17 cellular contexts compared by ENCODE assay signal in the genomic region with DNA sequence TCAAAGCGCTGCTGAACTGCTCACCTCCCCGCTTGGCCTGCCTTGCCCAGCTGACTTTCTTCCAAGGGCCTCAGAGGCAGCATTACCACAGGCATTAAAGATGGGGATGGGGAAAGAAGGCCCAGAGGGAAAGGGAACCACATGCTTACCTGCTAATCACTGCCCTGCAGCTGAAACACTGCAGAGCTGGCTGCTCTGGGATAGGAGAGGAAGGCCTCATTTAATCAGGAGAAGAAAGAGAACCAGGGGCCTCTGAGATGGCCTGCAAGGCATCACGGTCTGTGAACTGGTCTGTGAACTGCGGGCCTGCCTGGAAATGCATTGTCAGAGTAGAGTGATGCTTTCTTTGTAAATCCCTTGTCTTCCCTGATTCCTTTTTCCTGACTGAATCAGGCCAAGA. TPM values are rescaled to one million over a fixed set of nuclear protein-coding genes. Genes with fewer than 3 reads are reported as not detected.
DNase-seq lines count a peak whose midpoint lies in the region; TF ChIP-seq lines count a peak whose summit lies in the region.
"Had no signal": no experiment of that assay in that cellular context is flagged by ENCODE, and none has a peak within 500 bp of the region (broad histone marks: within the 10 kb centered on the region; RNA-seq: fewer than 3 reads in every experiment).

No MANE protein-coding gene starts in this region.

- CTCF ChIA-PET in PC-9 (lab: Charles Lee): no interaction called here

- H4K5ac ChIP-seq in H9 (ENCODE audit: insufficient read length, low read depth, low read length) (no peak overlapping the region), mesendoderm (ENCODE audit: low read length) (no peak overlapping the region)

- H2AK5ac ChIP-seq in H9 (ENCODE audit: insufficient read length, low read length) (no peak overlapping the region), mesendoderm (ENCODE audit: low read length) (no peak overlapping the region), trophoblast cell (ENCODE audit: low read length) (peak overlapping the region; percentile 27)

- H2AFZ ChIP-seq in H9 (ENCODE audit: low read length) (no peak overlapping the region), trophoblast cell (ENCODE audit: insufficient read depth, low read length, poor library complexity) (no peak overlapping the region), PC-9 (no peak overlapping the region)

- no peak overlapping the region for H2BK120ac ChIP-seq in H9 (ENCODE audit: low read depth, low read length, poor library complexity, severe bottlenecking)
- no peak overlapping the region for H2BK120ac ChIP-seq in mesendoderm (ENCODE audit: low read depth, low read length)
- H2BK120ac ChIP-seq in trophoblast cell (ENCODE audit: insufficient read depth, low read length, poor library complexity): peak overlapping the region; percentile 68

- no CpG with 5 or more reads among the region's 4 CpGs for WGBS in H9 (ENCODE audit: extremely low coverage, insufficient read length, low lambda C conversion rate)
- whole genome bisulfite sequencing in mesendoderm (ENCODE audit: extremely low coverage, insufficient coverage, low lambda C conversion rate): no CpG with 5 or more reads among the region's 4 CpGs
- no CpG with 5 or more reads among the region's 4 CpGs for WGBS in trophoblast cell (ENCODE audit: extremely low coverage, insufficient coverage, insufficient read length)

- H3K27me3 Mint-ChIP-seq in H9 (ENCODE audit: low read depth): no peaks in the 10 kb centered on the region
- H3K27me3 Mint-ChIP-seq in dendritic cell treated with granulocyte-macrophage colony-stimulating factor and Interleukin-4, amounts not matched to agents 40 ng/mL and 50 ng/mL, for 4 days: no peaks in the 10 kb centered on the region

- intact Hi-C loops in dendritic cell treated with granulocyte-macrophage colony-stimulating factor and Interleukin-4, amounts not matched to agents 40 ng/mL and 50 ng/mL, for 4 days (cut with micrococcal nuclease): loop anchor here (5.0 kb wide), 2 partner anchors 42 to 102 kb away; no protein-coding TSS in a partner anchor
- intact Hi-C loops in PC-9 (cut with micrococcal nuclease; ENCODE audit: unreplicated experiment): loop anchor here (10.0 kb wide), 1 partner anchor 480 kb away; no protein-coding TSS in a partner anchor

- H3K9me3 ChIP-seq in H9 (ENCODE audit: control insufficient read depth, low read depth, low read length) (no peaks in the 10 kb centered on the region), trophoblast cell (ENCODE audit: insufficient read depth, low read depth, low read length) (no peaks in the 10 kb centered on the region), MG63 (peaks cover 2% of the 10 kb centered on the region; the same call in 1 of the 2 replicates), PC-9 (ENCODE audit: insufficient read depth, low read depth) (peaks cover 4% of the 10 kb centered on the region; the same call in 1 of the 2 replicates)

- no peak overlapping the region for H2BK12ac ChIP-seq in H9 (ENCODE audit: insufficient read length, low read depth, low read length)
- peak overlapping the region; percentile 61 for H2BK12ac ChIP-seq in trophoblast cell (ENCODE audit: low read length)

- H4K20me1 ChIP-seq in H9 (ENCODE audit: control insufficient read depth, insufficient read depth, insufficient read length) (no peaks in the 10 kb centered on the region), PC-9 (ENCODE audit: insufficient read depth) (no peaks in the 10 kb centered on the region)

- no peak overlapping the region for H2BK20ac ChIP-seq in H9 (ENCODE audit: low read depth, low read length, poor library complexity, severe bottlenecking)

- H3K18ac ChIP-seq in H9 (ENCODE audit: insufficient read length, low read depth, low read length) (peak overlapping the region; percentile 29), mesendoderm (ENCODE audit: low read length) (no peak overlapping the region), trophoblast cell (ENCODE audit: low read length) (peak overlapping the region; percentile 39)

- H3K4me1 Mint-ChIP-seq in H9: peaks cover 26 to 45% of the 10 kb centered on the region in 2 experiments
- H3K4me1 Mint-ChIP-seq in dendritic cell treated with granulocyte-macrophage colony-stimulating factor and Interleukin-4, amounts not matched to agents 40 ng/mL and 50 ng/mL, for 4 days (ENCODE audit: low read depth): peaks cover 67% of the 10 kb centered on the region

- H3K4ac ChIP-seq in H9 (ENCODE audit: low read depth, low read length) (no peak overlapping the region), mesendoderm (ENCODE audit: low read depth, low read length) (no peak overlapping the region), trophoblast cell (ENCODE audit: low read depth, low read length) (peak overlapping the region; percentile 1)

- H3K56ac ChIP-seq in H9 (ENCODE audit: insufficient read length, low read depth, low read length) (no peak overlapping the region), mesendoderm (ENCODE audit: low read length) (no peak overlapping the region)

- no peak overlapping the region for H4K91ac ChIP-seq in H9 (ENCODE audit: insufficient read length, low read depth, low read length)
- H4K91ac ChIP-seq in trophoblast cell (ENCODE audit: low read depth, low read length): peak overlapping the region; percentile 91

- POLR2A ChIA-PET in PC-9 (lab: Charles Lee; ENCODE audit: unreplicated experiment): no interaction called here

- no peak overlapping the region for H3T11ph ChIP-seq in H9 (ENCODE audit: low read length)

- H3K79me1 ChIP-seq in H9 (ENCODE audit: insufficient read depth, low read depth, low read length, poor library complexity, severe bottlenecking) (no peaks in the 10 kb centered on the region), mesendoderm (ENCODE audit: low read length) (no peaks in the 10 kb centered on the region), trophoblast cell (ENCODE audit: low read length) (peaks cover 18% of the 10 kb centered on the region)

- peaks cover 5% of the 10 kb centered on the region; the same call in 1 of the 2 replicates for H3F3A ChIP-seq in PC-9 (ENCODE audit: insufficient read depth, low read depth)

- H2BK15ac ChIP-seq in H9 (ENCODE audit: low read depth, low read length) (no peak overlapping the region), mesendoderm (replicated peaks; ENCODE audit: low read depth) (no peak overlapping the region)

- H3K27ac Mint-ChIP-seq in H9: peak overlapping the region; percentile 7 to 57 (median 42); a peak in 6 of 7 replicates
- H3K27ac Mint-ChIP-seq in dendritic cell treated with granulocyte-macrophage colony-stimulating factor and Interleukin-4, amounts not matched to agents 40 ng/mL and 50 ng/mL, for 4 days: peak overlapping the region; percentile 52

- H3K4me2 ChIP-seq in H9 (ENCODE audit: insufficient read depth, insufficient read length, low read length): no peak overlapping the region
- H3K4me2 ChIP-seq in mesendoderm (ENCODE audit: low read length): no peak overlapping the region
- no peak overlapping the region for H3K4me2 ChIP-seq in trophoblast cell (ENCODE audit: low read length)
- H3K4me2 ChIP-seq in PC-9: no peak overlapping the region

- H3K9ac ChIP-seq in H9 (ENCODE audit: extremely low read depth, insufficient read length, low read length) (no peak overlapping the region), mesendoderm (ENCODE audit: low read length) (no peak overlapping the region), trophoblast cell (ENCODE audit: low read length) (no peak overlapping the region)

- no peaks in the 10 kb centered on the region for H3K36me3 ChIP-seq in mesendoderm (ENCODE audit: control insufficient read depth, insufficient read depth, low read length)
- H3K36me3 ChIP-seq in trophoblast cell (ENCODE audit: control insufficient read depth in 1 of 2, insufficient read depth in 2 of 2, low read length in 2 of 2): no peaks in the 10 kb centered on the region
- peaks cover 17% of the 10 kb centered on the region for H3K36me3 ChIP-seq in MG63
- H3K36me3 ChIP-seq in PC-9 (ENCODE audit: low read depth): no peaks in the 10 kb centered on the region

- no peak overlapping the region for H3K23ac ChIP-seq in H9 (ENCODE audit: insufficient read length, low read depth, low read length)
- H3K23ac ChIP-seq in mesendoderm (ENCODE audit: low read length): no peak overlapping the region
- no peak overlapping the region for H3K23ac ChIP-seq in trophoblast cell (ENCODE audit: low read length)

- H4K8ac ChIP-seq in H9 (replicated peaks; ENCODE audit: insufficient read length, low read depth, low read length) (no peak overlapping the region), mesendoderm (ENCODE audit: low read depth, low read length) (no peak overlapping the region), trophoblast cell (ENCODE audit: low read depth, low read length) (peak overlapping the region; percentile 44)

- H3K27me3 ChIP-seq in H9 (ENCODE audit: insufficient read depth, low read length) (no peaks in the 10 kb centered on the region), mesendoderm (ENCODE audit: insufficient read depth, low read length, poor library complexity) (no peaks in the 10 kb centered on the region), trophoblast cell (ENCODE audit: insufficient read depth, low read length) (no peaks in the 10 kb centered on the region), MG63 (no peaks in the 10 kb centered on the region), PC-9 (ENCODE audit: insufficient read depth, low read depth) (no peaks in the 10 kb centered on the region)

- H3K4me3 ChIP-seq in mesendoderm (ENCODE audit: low read length) (no peak overlapping the region), trophoblast cell (ENCODE audit: low read depth, low read length) (no peak overlapping the region), MG63 (no peak overlapping the region), PC-9 (no peak overlapping the region)

- H2BK5ac ChIP-seq in H9 (ENCODE audit: insufficient read length, low read length) (no peak overlapping the region), mesendoderm (ENCODE audit: low read length) (no peak overlapping the region), trophoblast cell (ENCODE audit: low read depth, low read length, poor library complexity) (peak overlapping the region; percentile 83)

- H3K9me3 Mint-ChIP-seq in H9: peaks cover 0 to 2% of the 10 kb centered on the region in 2 experiments; a peak in 1 of 5 replicates
- H3K9me3 Mint-ChIP-seq in dendritic cell treated with granulocyte-macrophage colony-stimulating factor and Interleukin-4, amounts not matched to agents 40 ng/mL and 50 ng/mL, for 4 days: peaks cover 17% of the 10 kb centered on the region

- BruUV-seq in PC-9 (replicated peaks; lab: Mats Ljungman, UMichigan): no TSS peak

- H3K27ac ChIP-seq in H9 (ENCODE audit: insufficient read length, low read depth, low read length) (no peak overlapping the region), mesendoderm (ENCODE audit: low read depth, low read length) (no peak overlapping the region), trophoblast cell (ENCODE audit: low read depth, low read length) (peak overlapping the region; percentile 72), PC-9 (no peak overlapping the region)
- H3K27ac ChIP-seq: C4-2B had no signal

- H3K9me2 ChIP-seq in PC-9 (ENCODE audit: insufficient read depth): no peaks in the 10 kb centered on the region

- no peaks in the 10 kb centered on the region for H3K23me2 ChIP-seq in H9 (ENCODE audit: insufficient read length, low read depth, low read length, poor library complexity, severe bottlenecking)

- no peak for DNase-seq in H9
- DNase-seq in mesendoderm: peak; percentile 16
- DNase-seq in trophoblast cell: no peak
- no peak for DNase-seq in glomerular visceral epithelial cell (ENCODE audit: extremely low spot score)
- DNase-seq in MG63: no peak
- no peak for DNase-seq in PC-9
- no peak for DNase-seq in NCI-H446 (lab: John Stamatoyannopoulos, UW)
- DNase-seq: COR-L47; EL; KBM-7; NCI-H1048; NCI-H1694; NCI-H2227 treated with DMSO at 0.1 percent for 48 hours; NCI-H526 treated with DMSO at 0.1 percent for 48 hours; NK-92 treated with Interleukin-12 subunit alpha and Interleukin-12 subunit beta, amount 100 ng/mL, for 24 hours had no signal

- peaks cover 6% of the 10 kb centered on the region; the same call in 1 of the 2 replicates for H3K4me1 ChIP-seq in H9 (ENCODE audit: insufficient read depth, low read length)
- H3K4me1 ChIP-seq in mesendoderm (ENCODE audit: control insufficient read depth, low read depth, low read length): no peaks in the 10 kb centered on the region
- H3K4me1 ChIP-seq in trophoblast cell (ENCODE audit: control insufficient read depth in 1 of 2, insufficient read depth in 2 of 2, low read length in 2 of 2): peaks cover 11 to 17% of the 10 kb centered on the region in 2 experiments
- peaks cover 24% of the 10 kb centered on the region for H3K4me1 ChIP-seq in PC-9 (replicated peaks; ENCODE audit: insufficient read depth)

- TF ChIP-seq CTCF in H9 (conservative IDR thresholded peaks at IDR 0.05) (no peak), PC-9 (conservative IDR thresholded peaks at IDR 0.05) (no peak)

- no peak overlapping the region for H4K12ac ChIP-seq in trophoblast cell (ENCODE audit: low read depth, low read length)

- H3K79me2 ChIP-seq in H9 (ENCODE audit: insufficient read depth, low read length) (no peaks in the 10 kb centered on the region), mesendoderm (ENCODE audit: control insufficient read depth, insufficient read depth, low read length) (no peaks in the 10 kb centered on the region), trophoblast cell (ENCODE audit: control insufficient read depth, insufficient read depth, low read length, poor library complexity) (no peaks in the 10 kb centered on the region), PC-9 (ENCODE audit: low read depth) (no peaks in the 10 kb centered on the region)

- H3K14ac ChIP-seq in H9 (ENCODE audit: insufficient read depth, low read length): no peak overlapping the region; the same call in 1 of the 2 replicates
- H3K14ac ChIP-seq in trophoblast cell (ENCODE audit: low read length): peak overlapping the region; percentile 54

- no peak overlapping the region for H3K4me3 Mint-ChIP-seq in H9
- H3K4me3 Mint-ChIP-seq in dendritic cell treated with granulocyte-macrophage colony-stimulating factor and Interleukin-4, amounts not matched to agents 40 ng/mL and 50 ng/mL, for 4 days: no peak overlapping the region

- peaks cover 14 to 26% (median 23%) of the 10 kb centered on the region in 3 experiments for H3K36me3 Mint-ChIP-seq in H9 (ENCODE audit: insufficient read depth in 1 of 3, low read depth in 3 of 3)
- H3K36me3 Mint-ChIP-seq in dendritic cell treated with granulocyte-macrophage colony-stimulating factor and Interleukin-4, amounts not matched to agents 40 ng/mL and 50 ng/mL, for 4 days (ENCODE audit: low read depth): peaks cover 29% of the 10 kb centered on the region

RNA-seq across cellular contexts. Expression of a gene that starts 44.8 kb away (rescaled TPM):
- total RNA-seq in H9 (2021) (12.7 and 12.9 TPM in 2 replicates), PC-9 (2021) (13.4 and 15.5 TPM in 2 replicates)
- 6.1 TPM for polyA plus RNA-seq in mesendoderm (2013, experiment 1 of 2)
- 6.7 TPM for polyA plus RNA-seq in mesendoderm (2013, experiment 2 of 2)
- 5.7 and 6.1 TPM in 2 replicates for polyA plus RNA-seq in trophoblast cell (2013)
- total RNA-seq in MG63 (2014; rRNA removed; shearing (Covaris generic); ENCODE audit: low replicate concordance): 16.4 and 27.6 TPM in 2 replicates

RNA-seq across cellular contexts. Expression of a gene that starts 44.9 kb away (rescaled TPM):
- total RNA-seq in H9 (2021) (78.1 and 83.3 TPM in 2 replicates), PC-9 (2021) (71.0 and 73.1 TPM in 2 replicates)
- 60.4 TPM for polyA plus RNA-seq in mesendoderm (2013, experiment 1 of 2)
- polyA plus RNA-seq in mesendoderm (2013, experiment 2 of 2): 60.5 TPM
- 43.2 and 43.5 TPM in 2 replicates for polyA plus RNA-seq in trophoblast cell (2013)
- 102 and 121 TPM in 2 replicates for total RNA-seq in MG63 (2014; rRNA removed; shearing (Covaris generic); ENCODE audit: low replicate concordance)
